ENCODE assay signal across 19 cellular contexts in the genomic region with DNA sequence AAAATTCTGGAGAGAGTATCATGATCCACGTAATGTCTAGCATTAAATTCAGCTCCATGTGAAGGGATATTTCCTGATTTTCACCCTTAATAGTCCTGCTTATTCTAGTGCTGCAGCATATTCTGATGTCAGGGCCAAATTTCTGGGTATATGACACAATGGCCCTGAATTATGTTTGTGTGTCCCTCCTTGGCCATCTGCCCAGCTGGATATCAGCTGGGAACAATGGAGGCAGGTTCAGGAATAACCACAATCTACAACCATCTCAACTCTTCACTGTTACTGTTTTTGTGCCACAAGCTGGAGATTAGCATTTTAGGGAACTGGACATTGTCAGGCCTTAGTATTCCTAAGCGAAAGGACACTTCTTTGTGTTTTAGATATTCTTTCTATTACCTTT. TPM values are rescaled to one million over a fixed set of nuclear protein-coding genes. Genes with fewer than 3 reads are reported as not detected.
"Had no signal": no experiment of that assay in that cellular context is flagged by ENCODE, and none has a peak within 500 bp of the region (broad histone marks: within the 10 kb centered on the region; RNA-seq: fewer than 3 reads in every experiment).

No MANE protein-coding gene starts in this region.

- H3K27me3 ChIP-seq: foreskin keratinocyte, hepatocyte, pancreas, tibial artery had no signal

- H3K4me3 ChIP-seq: hepatocyte, mucosa of descending colon, neural progenitor cell, pancreas, smooth muscle cell, tibial artery, upper lobe of left lung, uterus had no signal

- H3K9ac ChIP-seq: neural progenitor cell had no signal

- ATAC-seq: foreskin keratinocyte; left lobe of liver; mucosa of descending colon; natural killer cell; pancreas; right cardiac atrium; stimulated activated effector memory CD8-positive, alpha-beta T cell treated with anti-CD3 and anti-CD28 coated beads, Interleukin-12 subunit alpha, Interleukin-12 subunit beta, amount 100 ng/mL, for 72 hours; stimulated activated naive CD8-positive, alpha-beta T cell treated with anti-CD3 and anti-CD28 coated beads, Interleukin-15, Interleukin-2, amounts not matched to agents 100 U/mL and 50 U/mL, for 24 hours had no signal

- H3K79me2 ChIP-seq: hepatocyte had no signal

- H3K4me2 ChIP-seq: hepatocyte, neural progenitor cell, smooth muscle cell had no signal

- DNase-seq: erythroblast; foreskin keratinocyte; islet precursor cell; mucosa of descending colon; natural killer cell; nucleus accumbens; pancreas; right cardiac atrium; stimulated activated CD4-positive, alpha-beta T cell treated with anti-CD3 and anti-CD28 coated beads, Interleukin-2, amount 100 ng/mL, for 48 hours; stimulated activated CD8-positive, alpha-beta memory T cell treated with anti-CD3 and anti-CD28 coated beads, Interleukin-4, amount 100 ng/mL, for 48 hours; stimulated activated naive CD8-positive, alpha-beta T cell treated with anti-CD3 and anti-CD28 coated beads, Interleukin-15, Interleukin-2, amounts not matched to agents 100 U/mL and 50 U/mL, for 24 hours; tibial artery; upper lobe of left lung; uterus had no signal

- H3K36me3 ChIP-seq: neural progenitor cell, pancreas, tibial artery, upper lobe of left lung, uterus had no signal

- H3K9me3 ChIP-seq: mucosa of descending colon, pancreas, tibial artery, upper lobe of left lung, uterus had no signal

- H3K4me1 ChIP-seq: neural progenitor cell, uterus had no signal

- H2AFZ ChIP-seq: hepatocyte, neural progenitor cell had no signal

- H3K27ac ChIP-seq: foreskin keratinocyte, hepatocyte, neural progenitor cell, pancreas, tibial artery, upper lobe of left lung, uterus had no signal

RNA-seq across cellular contexts. Expression of gene GLRB, which starts 3.5 kb away (rescaled TPM):
- total RNA-seq: natural killer cell had no signal
